In the genomic region with DNA sequence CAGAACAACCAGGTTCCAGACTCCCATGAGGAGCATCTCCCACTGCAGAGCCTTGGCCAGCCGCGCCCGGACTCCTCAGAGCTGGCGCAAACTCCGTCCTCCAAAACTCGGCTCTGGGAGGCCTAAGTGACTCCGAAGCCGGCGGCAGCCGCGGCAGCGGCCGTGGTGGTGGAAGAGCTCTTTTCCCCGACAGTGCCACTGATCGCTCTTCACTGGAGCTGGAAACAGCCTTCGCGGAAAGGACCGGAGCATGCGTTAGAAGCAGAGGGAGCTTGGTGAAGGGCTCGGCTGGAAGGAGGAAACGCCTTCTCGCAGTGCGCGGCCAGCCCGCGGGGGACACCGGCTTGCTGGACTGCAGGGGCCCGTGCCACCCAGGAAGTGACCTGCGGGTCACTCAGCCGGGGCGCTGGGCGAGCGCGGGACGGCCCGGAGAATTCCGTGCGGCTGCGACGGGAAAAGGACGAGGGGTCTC, we compare ENCODE assay signal across 12 cellular contexts. TPM values are rescaled to one million over a fixed set of nuclear protein-coding genes. Genes with fewer than 3 reads are reported as not detected.
DNase-seq lines count a peak whose midpoint lies in the region; ATAC-seq and TF ChIP-seq lines count a peak whose summit lies in the region.
"Had no signal": no experiment of that assay in that cellular context is flagged by ENCODE, and none has a peak within 500 bp of the region (broad histone marks: within the 10 kb centered on the region; RNA-seq: fewer than 3 reads in every experiment).

No MANE protein-coding gene starts in this region.

- in situ Hi-C loops in ACHN (cut with HindIII; ENCODE audit: low pct_ligation_motif_present, low pct_unique_long_range_greater_than_20kb, low sequenced_read_pairs): loop anchor here (25.0 kb wide), 1 partner anchor 382 kb away; no protein-coding TSS in a partner anchor

- H3K36me3 ChIP-seq in GM23338 (ENCODE audit: insufficient read depth): no peaks in the 10 kb centered on the region
- H3K36me3 ChIP-seq: ascending aorta, gastroesophageal sphincter had no signal

- DNase-seq in ACHN (peak; percentile 27), GM23338 (ENCODE audit: low spot score) (peak; percentile 46), nephron progenitor cell (peak; percentile 60), NCI-H1417 (lab: John Stamatoyannopoulos, UW) (no peak), mucosa of gallbladder (ENCODE audit: low spot score) (no peak)
- DNase-seq: activated CD4-positive, CD25-positive, alpha-beta regulatory T cell had no signal

- no peak overlapping the region for H2AFZ ChIP-seq in GM23338

- peaks cover 53% of the 10 kb centered on the region for H3F3A ChIP-seq in GM23338 (replicated peaks; ENCODE audit: low read depth)

- H3K4me1 ChIP-seq in GM23338 (ENCODE audit: insufficient read depth): peaks cover 25% of the 10 kb centered on the region; the same call in 1 of the 2 replicates

- H3K9me2 ChIP-seq in GM23338 (ENCODE audit: insufficient read depth): no peaks in the 10 kb centered on the region

- H3K79me2 ChIP-seq in GM23338 (replicated peaks; ENCODE audit: insufficient read depth): no peaks in the 10 kb centered on the region

- H3K27ac ChIP-seq in GM23338 (ENCODE audit: low read depth): no peak overlapping the region
- H3K27ac ChIP-seq: ascending aorta, gastroesophageal sphincter had no signal

- peaks cover 98% of the 10 kb centered on the region for H3K27me3 Mint-ChIP-seq in GM23338 (ENCODE audit: insufficient read depth, low read depth, poor library complexity)
- H3K27me3 Mint-ChIP-seq in dendritic cell treated with granulocyte-macrophage colony-stimulating factor and Interleukin-4, amounts not matched to agents 40 ng/mL and 50 ng/mL, for 4 days: peaks cover 98% of the 10 kb centered on the region
- peaks cover 100% of the 10 kb centered on the region for H3K27me3 Mint-ChIP-seq in nephron progenitor cell (ENCODE audit: low read depth, poor library complexity)

- H3K9me3 Mint-ChIP-seq in GM23338 (no peaks in the 10 kb centered on the region; the same call in 2 of the 3 replicates), nephron progenitor cell (no peaks in the 10 kb centered on the region)
- no peaks in the 10 kb centered on the region for H3K9me3 Mint-ChIP-seq in dendritic cell treated with granulocyte-macrophage colony-stimulating factor and Interleukin-4, amounts not matched to agents 40 ng/mL and 50 ng/mL, for 4 days
- H3K9me3 Mint-ChIP-seq: neural crest cell had no signal

- 0 out of 3 replicates have a peak overlapping the region, but pooled peaks have one; percentile 42 for H3K4me3 Mint-ChIP-seq in GM23338
- H3K4me3 Mint-ChIP-seq in dendritic cell treated with granulocyte-macrophage colony-stimulating factor and Interleukin-4, amounts not matched to agents 40 ng/mL and 50 ng/mL, for 4 days: peak overlapping the region; percentile 56
- H3K4me3 Mint-ChIP-seq in nephron progenitor cell: peak overlapping the region; percentile 72

- H3K36me3 Mint-ChIP-seq in GM23338 (ENCODE audit: low read depth) (no peaks in the 10 kb centered on the region), nephron progenitor cell (ENCODE audit: low read depth) (no peaks in the 10 kb centered on the region)
- H3K36me3 Mint-ChIP-seq in dendritic cell treated with granulocyte-macrophage colony-stimulating factor and Interleukin-4, amounts not matched to agents 40 ng/mL and 50 ng/mL, for 4 days (ENCODE audit: low read depth): no peaks in the 10 kb centered on the region

- no peak overlapping the region for H3K4me3 ChIP-seq in GM23338
- H3K4me3 ChIP-seq: gastroesophageal sphincter had no signal

- ATAC-seq in GM23338: peak; percentile 15
- no peak for ATAC-seq in GM21737 (IDR thresholded peaks at IDR 0.05; ENCODE audit: unreplicated experiment)
- no peak for ATAC-seq in GM19455 (IDR thresholded peaks at IDR 0.05; ENCODE audit: unreplicated experiment)
- ATAC-seq: gastroesophageal sphincter had no signal

- intact Hi-C loops in dendritic cell treated with granulocyte-macrophage colony-stimulating factor and Interleukin-4, amounts not matched to agents 40 ng/mL and 50 ng/mL, for 4 days (cut with micrococcal nuclease): no loop called here

- peaks cover 100% of the 10 kb centered on the region for H3K27me3 ChIP-seq in GM23338 (ENCODE audit: insufficient read depth)

- TF ChIP-seq CTCF in GM23338 (conservative IDR thresholded peaks at IDR 0.05; ENCODE audit: low read depth in 2 of 2): no peak
- TF ChIP-seq CTCF in nephron progenitor cell (IDR thresholded peaks at IDR 0.05): no peak

- H3K4me1 Mint-ChIP-seq in GM23338 (peaks cover 22% of the 10 kb centered on the region), nephron progenitor cell (peaks cover 26% of the 10 kb centered on the region)
- H3K4me1 Mint-ChIP-seq in dendritic cell treated with granulocyte-macrophage colony-stimulating factor and Interleukin-4, amounts not matched to agents 40 ng/mL and 50 ng/mL, for 4 days (ENCODE audit: low read depth): peaks cover 65% of the 10 kb centered on the region

- H4K20me1 ChIP-seq in GM23338 (replicated peaks; ENCODE audit: insufficient read depth): peaks cover 57% of the 10 kb centered on the region

- peak overlapping the region; percentile 48; the same call in 1 of the 2 replicates for H3K4me2 ChIP-seq in GM23338

- H3K27ac Mint-ChIP-seq in GM23338: no peak overlapping the region
- H3K27ac Mint-ChIP-seq in dendritic cell treated with granulocyte-macrophage colony-stimulating factor and Interleukin-4, amounts not matched to agents 40 ng/mL and 50 ng/mL, for 4 days: peak overlapping the region; percentile 21
- no peak overlapping the region for H3K27ac Mint-ChIP-seq in nephron progenitor cell

TF ChIP-seq in GM23338, 12 proteins besides CTCF, POLR2A, EP300 and RAD21:
- TF ChIP-seq EZH2phosphoT487 (IDR thresholded peaks at IDR 0.05; ENCODE audit: unreplicated experiment): peak; percentile 94
- peak; percentile 99 for TF ChIP-seq EZH2 (IDR thresholded peaks at IDR 0.05; ENCODE audit: low read depth, unreplicated experiment)
- no peak for TF ChIP-seq REST (IDR thresholded peaks at IDR 0.05; ENCODE audit: unreplicated experiment)

RNA-seq across cellular contexts. Expression of gene HOXA13, which starts 5.0 kb away (rescaled TPM):
- total RNA-seq in GM23338 (2014; rRNA removed; shearing (Covaris generic)): not detected in 2 replicates
- not detected in 2 replicates for polyA plus RNA-seq in GM23338 (2016; fragmentation: Nextera tagmentation; extraction: Ambion mirVana)
- total RNA-seq in mucosa of gallbladder: 0.06 TPM
- total RNA-seq: ascending aorta, neural crest cell had no signal

RNA-seq across cellular contexts. Expression of gene HOXA11, which starts 19.9 kb away (rescaled TPM):
- total RNA-seq in GM23338 (2014; rRNA removed; shearing (Covaris generic)): not detected in 2 replicates
- not detected in 2 replicates for polyA plus RNA-seq in GM23338 (2016; fragmentation: Nextera tagmentation; extraction: Ambion mirVana)
- not detected for total RNA-seq in mucosa of gallbladder
- total RNA-seq: ascending aorta, neural crest cell had no signal

RNA-seq across cellular contexts. Expression of gene HOXA10, which starts 30.8 kb away (rescaled TPM):
- not detected in 2 replicates for total RNA-seq in GM23338 (2014; rRNA removed; shearing (Covaris generic))
- polyA plus RNA-seq in GM23338 (2016; fragmentation: Nextera tagmentation; extraction: Ambion mirVana): not detected in 2 replicates
- total RNA-seq in mucosa of gallbladder: 0.12 TPM
- total RNA-seq: ascending aorta had no signal

RNA-seq across cellular contexts. Expression of gene EVX1, which starts 37.7 kb away (rescaled TPM):
- total RNA-seq in GM23338 (2014; rRNA removed; shearing (Covaris generic)): not detected in 2 replicates
- not detected in 2 replicates for polyA plus RNA-seq in GM23338 (2016; fragmentation: Nextera tagmentation; extraction: Ambion mirVana)
- total RNA-seq in mucosa of gallbladder: not detected
- total RNA-seq: ascending aorta, gastroesophageal sphincter had no signal

RNA-seq across cellular contexts. Expression of gene HOXA9, which starts 39.5 kb away (rescaled TPM):
- not detected in 2 replicates for total RNA-seq in GM23338 (2014; rRNA removed; shearing (Covaris generic))
- polyA plus RNA-seq in GM23338 (2016; fragmentation: Nextera tagmentation; extraction: Ambion mirVana): not detected in 2 replicates
- total RNA-seq in mucosa of gallbladder: 0.17 TPM
- total RNA-seq: ascending aorta had no signal

Comparison
In these comparisons a context has a peak if more than half of its experiments do, and no peak if none do; other contexts are left out.
1. DNase-seq: peak in ACHN (single experiment), GM23338 (single experiment) and nephron progenitor cell (single experiment); none in NCI-H1417 (0 of 3) and mucosa of gallbladder (single experiment).
2. Peak in every context shown above with its lines, with median percentiles within 50 percentile points of each other: H3K4me3 Mint-ChIP-seq.